In the genomic region with DNA sequence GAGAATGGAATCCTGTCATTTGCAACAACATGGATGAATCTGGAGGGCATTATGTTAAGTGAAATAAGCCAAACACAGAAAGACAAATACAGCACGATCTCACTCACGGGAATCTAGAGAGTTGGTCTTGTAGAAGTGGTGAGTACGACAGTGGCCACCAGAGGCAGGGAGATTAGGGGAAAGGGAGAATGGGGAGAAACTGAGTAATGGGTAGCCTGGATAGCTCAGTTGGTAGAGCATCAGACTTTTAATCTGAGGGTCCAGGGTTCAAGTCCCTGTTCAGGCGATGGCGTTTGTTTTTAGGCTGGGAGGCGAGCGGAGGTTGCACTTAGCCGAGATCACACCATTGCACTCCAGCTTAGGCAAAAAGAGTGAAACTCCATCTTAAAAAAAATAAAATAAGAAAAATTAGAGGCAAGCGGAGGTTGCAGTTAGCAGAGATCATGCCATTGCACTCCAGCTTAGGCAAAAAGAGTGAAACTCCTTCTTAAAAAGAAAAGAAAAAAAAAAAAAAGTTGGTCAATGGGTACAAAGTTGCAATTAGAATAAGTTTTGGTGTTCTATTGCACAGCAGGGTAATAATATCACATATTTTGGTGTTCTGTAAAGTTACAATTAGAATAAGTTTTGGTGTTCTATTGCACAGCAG, we compare ENCODE assay signal across 1 cellular context.
TF ChIP-seq lines count a peak whose summit lies in the region.

No MANE protein-coding gene starts in this region.

TF ChIP-seq in K562, 482 proteins besides CTCF, POLR2A, EP300 and RAD21 (continued from another document):
- TF ChIP-seq, protein P1, sequence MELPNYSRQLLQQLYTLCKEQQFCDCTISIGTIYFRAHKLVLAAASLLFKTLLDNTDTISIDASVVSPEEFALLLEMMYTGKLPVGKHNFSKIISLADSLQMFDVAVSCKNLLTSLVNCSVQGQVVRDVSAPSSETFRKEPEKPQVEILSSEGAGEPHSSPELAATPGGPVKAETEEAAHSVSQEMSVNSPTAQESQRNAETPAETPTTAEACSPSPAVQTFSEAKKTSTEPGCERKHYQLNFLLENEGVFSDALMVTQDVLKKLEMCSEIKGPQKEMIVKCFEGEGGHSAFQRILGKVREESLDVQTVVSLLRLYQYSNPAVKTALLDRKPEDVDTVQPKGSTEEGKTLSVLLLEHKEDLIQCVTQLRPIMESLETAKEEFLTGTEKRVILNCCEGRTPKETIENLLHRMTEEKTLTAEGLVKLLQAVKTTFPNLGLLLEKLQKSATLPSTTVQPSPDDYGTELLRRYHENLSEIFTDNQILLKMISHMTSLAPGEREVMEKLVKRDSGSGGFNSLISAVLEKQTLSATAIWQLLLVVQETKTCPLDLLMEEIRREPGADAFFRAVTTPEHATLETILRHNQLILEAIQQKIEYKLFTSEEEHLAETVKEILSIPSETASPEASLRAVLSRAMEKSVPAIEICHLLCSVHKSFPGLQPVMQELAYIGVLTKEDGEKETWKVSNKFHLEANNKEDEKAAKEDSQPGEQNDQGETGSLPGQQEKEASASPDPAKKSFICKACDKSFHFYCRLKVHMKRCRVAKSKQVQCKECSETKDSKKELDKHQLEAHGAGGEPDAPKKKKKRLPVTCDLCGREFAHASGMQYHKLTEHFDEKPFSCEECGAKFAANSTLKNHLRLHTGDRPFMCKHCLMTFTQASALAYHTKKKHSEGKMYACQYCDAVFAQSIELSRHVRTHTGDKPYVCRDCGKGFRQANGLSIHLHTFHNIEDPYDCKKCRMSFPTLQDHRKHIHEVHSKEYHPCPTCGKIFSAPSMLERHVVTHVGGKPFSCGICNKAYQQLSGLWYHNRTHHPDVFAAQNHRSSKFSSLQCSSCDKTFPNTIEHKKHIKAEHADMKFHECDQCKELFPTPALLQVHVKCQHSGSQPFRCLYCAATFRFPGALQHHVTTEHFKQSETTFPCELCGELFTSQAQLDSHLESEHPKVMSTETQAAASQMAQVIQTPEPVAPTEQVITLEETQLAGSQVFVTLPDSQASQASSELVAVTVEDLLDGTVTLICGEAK (IDR thresholded peaks at IDR 0.05) = peak; percentile 36; the same call in 1 of the 2 replicates
- TF ChIP-seq, protein P1 (CRISPR knock-in tag; IDR thresholded peaks at IDR 0.05) = no peak
- TF ChIP-seq DNMT1 (IDR thresholded peaks at IDR 0.05) (no peak), POLR3A (IDR thresholded peaks at IDR 0.05; ENCODE audit: borderline replicate concordance, extremely low read depth, insufficient read depth, insufficient read length) (peak; percentile 76)
